1 cellular context compared by ENCODE assay signal in the genomic region with DNA sequence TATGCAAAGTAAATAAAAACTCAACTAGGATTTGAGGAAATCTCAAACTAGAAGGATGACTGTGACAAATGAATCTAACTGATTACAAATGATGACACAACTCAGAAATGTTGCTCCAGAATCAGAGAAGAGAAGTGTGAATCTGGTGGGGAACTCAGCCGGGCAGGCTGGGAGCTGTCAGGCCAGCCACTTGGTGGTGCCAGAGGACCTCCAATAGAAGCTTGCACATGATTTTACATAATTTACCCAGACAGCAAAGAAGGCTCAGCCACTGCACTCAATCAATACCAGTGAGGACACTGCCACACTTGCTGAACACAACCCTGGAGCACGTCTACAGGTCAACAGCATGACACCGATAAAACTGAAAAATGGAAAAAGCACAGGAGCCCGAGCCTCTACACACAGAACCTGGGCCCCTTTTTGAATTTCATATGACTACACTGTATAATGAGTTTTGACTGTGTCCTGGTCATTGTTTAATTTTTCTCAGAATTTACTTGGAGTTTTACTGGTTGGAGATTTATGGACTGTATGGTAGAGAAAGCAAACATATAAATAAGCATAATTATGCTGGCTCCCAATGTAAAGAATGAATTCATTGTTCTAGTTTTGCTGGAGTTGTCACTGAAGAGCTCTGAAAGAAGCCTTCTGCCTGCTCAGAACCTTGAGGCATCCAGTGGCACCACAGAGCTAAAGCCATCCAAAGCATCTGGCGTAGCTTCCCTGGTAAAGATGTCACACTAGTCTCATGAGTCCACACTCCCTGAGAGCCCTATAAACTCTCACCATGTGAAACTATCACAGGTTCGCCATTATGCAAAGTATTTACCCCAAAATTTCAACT.
TF ChIP-seq lines count a peak whose summit lies in the region.

No MANE protein-coding gene starts in this region.

TF ChIP-seq in HepG2, 621 proteins besides CTCF, POLR2A, EP300 and RAD21 (continued from another document and continues in another):
- 0 out of 2 replicates have a peak, but pooled peaks have one; percentile 39 for TF ChIP-seq KLF6 (CRISPR knock-in tag; IDR thresholded peaks at IDR 0.05)
- peak; percentile 22; the same call in 1 of the 2 replicates for TF ChIP-seq FOSL2 (CRISPR knock-in tag; IDR thresholded peaks at IDR 0.05)
- TF ChIP-seq, protein P1, sequence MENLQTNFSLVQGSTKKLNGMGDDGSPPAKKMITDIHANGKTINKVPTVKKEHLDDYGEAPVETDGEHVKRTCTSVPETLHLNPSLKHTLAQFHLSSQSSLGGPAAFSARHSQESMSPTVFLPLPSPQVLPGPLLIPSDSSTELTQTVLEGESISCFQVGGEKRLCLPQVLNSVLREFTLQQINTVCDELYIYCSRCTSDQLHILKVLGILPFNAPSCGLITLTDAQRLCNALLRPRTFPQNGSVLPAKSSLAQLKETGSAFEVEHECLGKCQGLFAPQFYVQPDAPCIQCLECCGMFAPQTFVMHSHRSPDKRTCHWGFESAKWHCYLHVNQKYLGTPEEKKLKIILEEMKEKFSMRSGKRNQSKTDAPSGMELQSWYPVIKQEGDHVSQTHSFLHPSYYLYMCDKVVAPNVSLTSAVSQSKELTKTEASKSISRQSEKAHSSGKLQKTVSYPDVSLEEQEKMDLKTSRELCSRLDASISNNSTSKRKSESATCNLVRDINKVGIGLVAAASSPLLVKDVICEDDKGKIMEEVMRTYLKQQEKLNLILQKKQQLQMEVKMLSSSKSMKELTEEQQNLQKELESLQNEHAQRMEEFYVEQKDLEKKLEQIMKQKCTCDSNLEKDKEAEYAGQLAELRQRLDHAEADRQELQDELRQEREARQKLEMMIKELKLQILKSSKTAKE (CRISPR knock-in tag; IDR thresholded peaks at IDR 0.05; ENCODE audit: borderline replicate concordance): no peak
- no peak for TF ChIP-seq ZNF292 (CRISPR knock-in tag; IDR thresholded peaks at IDR 0.05; ENCODE audit: borderline replicate concordance, low read depth)
- no peak for TF ChIP-seq ZNF333 (CRISPR knock-in tag; IDR thresholded peaks at IDR 0.05; ENCODE audit: borderline replicate concordance)
- TF ChIP-seq SMC3 (IDR thresholded peaks at IDR 0.05; ENCODE audit: low read length): peak; percentile 91
- peak; percentile 51; the same call in 1 of the 2 replicates for TF ChIP-seq SALL1 (CRISPR knock-in tag; IDR thresholded peaks at IDR 0.05)
- TF ChIP-seq ELF3 (CRISPR knock-in tag; IDR thresholded peaks at IDR 0.05): peak; percentile 41; the same call in 1 of the 2 replicates
- TF ChIP-seq, protein P2, sequence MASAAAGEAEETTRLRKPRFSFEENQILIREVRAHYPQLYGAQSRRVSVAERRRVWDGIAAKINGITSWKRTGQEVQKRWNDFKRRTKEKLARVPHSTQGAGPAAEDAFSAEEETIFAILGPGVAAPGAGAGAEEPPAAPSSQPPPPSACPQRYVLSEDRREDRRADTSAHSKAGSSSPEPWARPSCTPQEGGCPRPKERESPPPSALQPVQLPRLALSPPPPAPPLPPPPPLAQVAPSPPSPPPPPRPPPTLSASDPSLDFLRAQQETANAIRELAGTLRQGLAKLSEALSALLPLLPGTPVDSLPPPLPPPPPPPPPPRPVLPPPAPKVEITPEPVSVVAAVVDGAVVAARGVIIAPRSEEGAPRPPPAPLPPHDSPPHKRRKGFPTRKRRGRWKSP (CRISPR knock-in tag; IDR thresholded peaks at IDR 0.05): peak; percentile 34; the same call in 1 of the 2 replicates
- TF ChIP-seq TRIM24 (CRISPR knock-in tag; IDR thresholded peaks at IDR 0.05): no peak
- TF ChIP-seq ZSCAN31 (CRISPR knock-in tag; IDR thresholded peaks at IDR 0.05; ENCODE audit: low read depth): peak; percentile 32; the same call in 1 of the 2 replicates
- TF ChIP-seq ZBTB25 (CRISPR knock-in tag; IDR thresholded peaks at IDR 0.05): peak; percentile 59; the same call in 1 of the 2 replicates
- no peak for TF ChIP-seq ZNF546 (CRISPR knock-in tag; conservative IDR thresholded peaks at IDR 0.05)
- TF ChIP-seq ZSCAN9 (CRISPR knock-in tag; IDR thresholded peaks at IDR 0.05; ENCODE audit: borderline replicate concordance): 0 out of 2 replicates have a peak, but pooled peaks have one; percentile 61
- TF ChIP-seq EZH2 (conservative IDR thresholded peaks at IDR 0.05; ENCODE audit: low read depth, low read length): no peak
- TF ChIP-seq ZNF331 (CRISPR knock-in tag; IDR thresholded peaks at IDR 0.05): peak; percentile 79; the same call in 1 of the 2 replicates
- peak; percentile 23; the same call in 1 of the 2 replicates for TF ChIP-seq FOXA3 (CRISPR knock-in tag; IDR thresholded peaks at IDR 0.05)
- no peak for TF ChIP-seq HDAC6 (IDR thresholded peaks at IDR 0.05; ENCODE audit: low read depth, low read length)
- 0 out of 2 replicates have a peak, but pooled peaks have one; percentile 39 for TF ChIP-seq AHR (CRISPR knock-in tag; IDR thresholded peaks at IDR 0.05)
- TF ChIP-seq SSRP1 (CRISPR knock-in tag; IDR thresholded peaks at IDR 0.05): 0 out of 2 replicates have a peak, but pooled peaks have one; percentile 58
- no peak for TF ChIP-seq CEBPG (CRISPR knock-in tag; IDR thresholded peaks at IDR 0.05)
- TF ChIP-seq ZNF788 (CRISPR knock-in tag; IDR thresholded peaks at IDR 0.05; ENCODE audit: borderline replicate concordance): no peak
- no peak for TF ChIP-seq HIVEP1 (CRISPR knock-in tag; IDR thresholded peaks at IDR 0.05)
- 0 out of 4 replicates have a peak, but pooled peaks of 1 of the 2 experiments have one; percentile 9 for TF ChIP-seq MAFK (conservative IDR thresholded peaks at IDR 0.05 in 1 of 2, IDR thresholded peaks at IDR 0.05 in 1 of 2; ENCODE audit: low read length in 2 of 2)
- TF ChIP-seq, protein P3, sequence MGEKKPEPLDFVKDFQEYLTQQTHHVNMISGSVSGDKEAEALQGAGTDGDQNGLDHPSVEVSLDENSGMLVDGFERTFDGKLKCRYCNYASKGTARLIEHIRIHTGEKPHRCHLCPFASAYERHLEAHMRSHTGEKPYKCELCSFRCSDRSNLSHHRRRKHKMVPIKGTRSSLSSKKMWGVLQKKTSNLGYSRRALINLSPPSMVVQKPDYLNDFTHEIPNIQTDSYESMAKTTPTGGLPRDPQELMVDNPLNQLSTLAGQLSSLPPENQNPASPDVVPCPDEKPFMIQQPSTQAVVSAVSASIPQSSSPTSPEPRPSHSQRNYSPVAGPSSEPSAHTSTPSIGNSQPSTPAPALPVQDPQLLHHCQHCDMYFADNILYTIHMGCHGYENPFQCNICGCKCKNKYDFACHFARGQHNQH (CRISPR knock-in tag; IDR thresholded peaks at IDR 0.05): peak; percentile 56; the same call in 1 of the 2 replicates
- peak; percentile 68 for TF ChIP-seq ONECUT2 (CRISPR knock-in tag; IDR thresholded peaks at IDR 0.05)
- TF ChIP-seq ERF (CRISPR knock-in tag; IDR thresholded peaks at IDR 0.05): peak; percentile 44; the same call in 1 of the 2 replicates
- TF ChIP-seq RFXAP (CRISPR knock-in tag; IDR thresholded peaks at IDR 0.05; ENCODE audit: borderline replicate concordance): 0 out of 2 replicates have a peak, but pooled peaks have one; percentile 16
- no peak for TF ChIP-seq ZNF841 (CRISPR knock-in tag; IDR thresholded peaks at IDR 0.05; ENCODE audit: borderline replicate concordance)
- TF ChIP-seq NR0B2 (CRISPR knock-in tag; IDR thresholded peaks at IDR 0.05): no peak
- TF ChIP-seq SALL2 (CRISPR knock-in tag; IDR thresholded peaks at IDR 0.05): 0 out of 2 replicates have a peak, but pooled peaks have one; percentile 45
- 0 out of 2 replicates have a peak, but pooled peaks have one; percentile 15 for TF ChIP-seq NR2C2 (CRISPR knock-in tag; IDR thresholded peaks at IDR 0.05; ENCODE audit: borderline replicate concordance)
- TF ChIP-seq TBP (CRISPR knock-in tag; IDR thresholded peaks at IDR 0.05): no peak
- peak; percentile 71 for TF ChIP-seq ZNF263 (CRISPR knock-in tag; IDR thresholded peaks at IDR 0.05)
- peak; percentile 97 for TF ChIP-seq STAG1 (CRISPR knock-in tag; IDR thresholded peaks at IDR 0.05)
- TF ChIP-seq RXRB (CRISPR knock-in tag; IDR thresholded peaks at IDR 0.05; ENCODE audit: borderline replicate concordance): peak; percentile 54; the same call in 1 of the 2 replicates
- peak; percentile 40; the same call in 1 of the 2 replicates for TF ChIP-seq THAP11 (CRISPR knock-in tag; IDR thresholded peaks at IDR 0.05)
- no peak for TF ChIP-seq ZNF414 (CRISPR knock-in tag; IDR thresholded peaks at IDR 0.05)
- TF ChIP-seq ZFP36 (IDR thresholded peaks at IDR 0.05; ENCODE audit: borderline replicate concordance, low read depth, low read length, partially characterized antibody): no peak
- TF ChIP-seq MBNL3 (CRISPR knock-in tag; conservative IDR thresholded peaks at IDR 0.05): no peak
- peak; percentile 68 for TF ChIP-seq BHLHE40 (IDR thresholded peaks at IDR 0.05; ENCODE audit: low read length)
- TF ChIP-seq ZNF768 (CRISPR knock-in tag; IDR thresholded peaks at IDR 0.05): no peak
- TF ChIP-seq TEF (CRISPR knock-in tag; IDR thresholded peaks at IDR 0.05): peak; percentile 64; the same call in 1 of the 2 replicates
- TF ChIP-seq XRCC5 (optimal IDR thresholded peaks at IDR 0.05; ENCODE audit: low read length): peak; percentile 35
- no peak for TF ChIP-seq HOXD1 (CRISPR knock-in tag; IDR thresholded peaks at IDR 0.05)
- no peak for TF ChIP-seq SMARCE1 (IDR thresholded peaks at IDR 0.05; ENCODE audit: borderline replicate concordance)
- TF ChIP-seq TP53 (CRISPR knock-in tag; conservative IDR thresholded peaks at IDR 0.05): no peak
- peak; percentile 51 for TF ChIP-seq ARID5B (CRISPR knock-in tag; IDR thresholded peaks at IDR 0.05)
- TF ChIP-seq GATAD2A (CRISPR knock-in tag; IDR thresholded peaks at IDR 0.05): peak; percentile 60
- peak; percentile 54; the same call in 1 of the 2 replicates for TF ChIP-seq KAT8 (CRISPR knock-in tag; IDR thresholded peaks at IDR 0.05)
- TF ChIP-seq SMAD3 (CRISPR knock-in tag; IDR thresholded peaks at IDR 0.05): 0 out of 2 replicates have a peak, but pooled peaks have one; percentile 52
- no peak for TF ChIP-seq ETV5 (CRISPR knock-in tag; IDR thresholded peaks at IDR 0.05; ENCODE audit: borderline replicate concordance)
